In genomic region chr2:101089419-101089818, GRCh38 we compare ENCODE assay signal across 13 cellular contexts.
DNase-seq lines count a peak whose midpoint lies in the region; ATAC-seq and TF ChIP-seq lines count a peak whose summit lies in the region.
"Had no signal": no experiment of that assay in that cellular context is flagged by ENCODE, and none has a peak within 500 bp of the region (broad histone marks: within the 10 kb centered on the region; RNA-seq: fewer than 3 reads in every experiment).

No MANE protein-coding gene starts in this region.

- TF ChIP-seq CTCF in MCF 10A (IDR thresholded peaks at IDR 0.05; ENCODE audit: unreplicated experiment): no peak
- TF ChIP-seq CTCF in breast epithelium (IDR thresholded peaks at IDR 0.05): no peak
- TF ChIP-seq CTCF in GM23338 (conservative IDR thresholded peaks at IDR 0.05; ENCODE audit: low read depth in 2 of 2): no peak

- ATAC-seq in GM23338 (no peak), HG03457 (IDR thresholded peaks at IDR 0.05; ENCODE audit: unreplicated experiment) (peak; percentile 81), sciatic nerve (no peak)
- ATAC-seq in stimulated activated naive CD8-positive, alpha-beta T cell treated with anti-CD3 and anti-CD28 coated beads, Interleukin-15, amount 100 ng/mL, for 72 hours: peak; percentile 74

- H3K9me2 ChIP-seq in GM23338 (ENCODE audit: insufficient read depth): no peaks in the 10 kb centered on the region

- no peaks in the 10 kb centered on the region for H3K9me3 ChIP-seq in breast epithelium
- H3K9me3 ChIP-seq: suprapubic skin had no signal

- H3K36me3 ChIP-seq in breast epithelium: no peaks in the 10 kb centered on the region
- 0 out of 2 replicates have a peak, but pooled peaks cover 4% of the 10 kb centered on the region for H3K36me3 ChIP-seq in GM23338 (ENCODE audit: insufficient read depth)

- peaks cover 22% of the 10 kb centered on the region for H3K4me1 Mint-ChIP-seq in MCF 10A (ENCODE audit: insufficient read depth, unreplicated experiment)
- peaks cover 5% of the 10 kb centered on the region for H3K4me1 Mint-ChIP-seq in GM23338
- peaks cover 7% of the 10 kb centered on the region for H3K4me1 Mint-ChIP-seq in stimulated activated naive CD8-positive, alpha-beta T cell treated with anti-CD3 and anti-CD28 coated beads, Interleukin-15, amount 100 ng/mL, for 72 hours

- H3K27me3 ChIP-seq in breast epithelium (no peaks in the 10 kb centered on the region), GM23338 (ENCODE audit: insufficient read depth) (no peaks in the 10 kb centered on the region)
- H3K27me3 ChIP-seq: suprapubic skin had no signal

- H3K9me3 Mint-ChIP-seq in MCF 10A (ENCODE audit: unreplicated experiment) (no peaks in the 10 kb centered on the region), GM23338 (no peaks in the 10 kb centered on the region)
- no peaks in the 10 kb centered on the region for H3K9me3 Mint-ChIP-seq in stimulated activated naive CD8-positive, alpha-beta T cell treated with anti-CD3 and anti-CD28 coated beads, Interleukin-15, amount 100 ng/mL, for 72 hours
- H3K9me3 Mint-ChIP-seq: T-helper 1 cell treated with Interleukin-12 subunit alpha and Interleukin-12 subunit beta and Interleukin-4 antibody, amounts not matched to agents 30 μg/mL and 1 μg/mL, for 36 hours had no signal

- POLR2A ChIA-PET in MCF 10A (lab: Yijun Ruan, JAX): interaction anchor here (0.6 kb wide), 1 partner anchor 26 kb away, joined by 3 read pairs; no protein-coding TSS in a partner anchor

- DNase-seq in MCF 10A (ENCODE audit: unreplicated experiment) (no peak), breast epithelium (ENCODE audit: low spot score in 2 of 2) (no peak), GM23338 (ENCODE audit: low spot score) (no peak), AG20443 (ENCODE audit: low spot score) (no peak), sciatic nerve (ENCODE audit: low spot score) (no peak), NCI-H2196 treated with DMSO at 0.1 percent for 48 hours (lab: John Stamatoyannopoulos, UW; ENCODE audit: unreplicated experiment) (no peak)
- no peak for DNase-seq in stimulated activated naive CD8-positive, alpha-beta T cell treated with anti-CD3 and anti-CD28 coated beads, Interleukin-15, amount 100 ng/mL, for 72 hours
- DNase-seq: AML-193, kidney glomerular epithelial cell, NCI-H2029 treated with DMSO at 0.1 percent for 48 hours had no signal

- no peak overlapping the region for H3K4me2 ChIP-seq in GM23338

- H3K27ac ChIP-seq in breast epithelium (no peak overlapping the region), GM23338 (ENCODE audit: low read depth) (no peak overlapping the region)
- H3K27ac ChIP-seq: suprapubic skin had no signal

- H3K27ac Mint-ChIP-seq in MCF 10A (ENCODE audit: low read depth, unreplicated experiment) (no peak overlapping the region), GM23338 (peak overlapping the region; percentile 42)
- H3K27ac Mint-ChIP-seq in stimulated activated naive CD8-positive, alpha-beta T cell treated with anti-CD3 and anti-CD28 coated beads, Interleukin-15, amount 100 ng/mL, for 72 hours: peak overlapping the region in 1 of 2 donors; percentile 27
- H3K27ac Mint-ChIP-seq: T-helper 1 cell treated with Interleukin-12 subunit alpha and Interleukin-12 subunit beta and Interleukin-4 antibody, amounts not matched to agents 30 μg/mL and 1 μg/mL, for 36 hours had no signal

- H4K20me1 ChIP-seq in GM23338 (replicated peaks; ENCODE audit: insufficient read depth): peaks cover 4% of the 10 kb centered on the region; the same call in 1 of the 2 replicates

- CTCF ChIA-PET in MCF 10A (lab: Yijun Ruan, JAX): no interaction called here

- no peak overlapping the region for H3K4me3 Mint-ChIP-seq in MCF 10A (ENCODE audit: unreplicated experiment)
- no peak overlapping the region for H3K4me3 Mint-ChIP-seq in GM23338
- no peak overlapping the region for H3K4me3 Mint-ChIP-seq in stimulated activated naive CD8-positive, alpha-beta T cell treated with anti-CD3 and anti-CD28 coated beads, Interleukin-15, amount 100 ng/mL, for 72 hours
- H3K4me3 Mint-ChIP-seq: T-helper 1 cell treated with Interleukin-12 subunit alpha and Interleukin-12 subunit beta and Interleukin-4 antibody, amounts not matched to agents 30 μg/mL and 1 μg/mL, for 36 hours had no signal

- H3K27me3 Mint-ChIP-seq in MCF 10A (ENCODE audit: insufficient read depth, unreplicated experiment): no peaks in the 10 kb centered on the region
- peaks cover 4% of the 10 kb centered on the region for H3K27me3 Mint-ChIP-seq in GM23338 (ENCODE audit: insufficient read depth, low read depth, poor library complexity)
- peaks cover 9% of the 10 kb centered on the region for H3K27me3 Mint-ChIP-seq in stimulated activated naive CD8-positive, alpha-beta T cell treated with anti-CD3 and anti-CD28 coated beads, Interleukin-15, amount 100 ng/mL, for 72 hours

- no peak overlapping the region for H3K4me3 ChIP-seq in breast epithelium
- H3K4me3 ChIP-seq in GM23338: no peak overlapping the region
- H3K4me3 ChIP-seq: suprapubic skin had no signal

- H2AFZ ChIP-seq in GM23338: no peak overlapping the region

- no peaks in the 10 kb centered on the region for H3K4me1 ChIP-seq in breast epithelium
- no peaks in the 10 kb centered on the region for H3K4me1 ChIP-seq in GM23338 (ENCODE audit: insufficient read depth)
- H3K4me1 ChIP-seq: suprapubic skin had no signal

- no peak for TF ChIP-seq POLR2A in breast epithelium (IDR thresholded peaks at IDR 0.05)

- H3K79me2 ChIP-seq in GM23338 (replicated peaks; ENCODE audit: insufficient read depth): peaks cover 26% of the 10 kb centered on the region

- intact Hi-C loops in MCF 10A (cut with micrococcal nuclease): no loop called here
- intact Hi-C loops in breast epithelium (cut with DNase I; ENCODE audit: low total_unique reads): no loop called here
- intact Hi-C loops in sciatic nerve (cut with DNase I): no loop called here

- H3K36me3 Mint-ChIP-seq in MCF 10A (ENCODE audit: insufficient read depth, unreplicated experiment) (peaks cover 63% of the 10 kb centered on the region), GM23338 (ENCODE audit: low read depth) (peaks cover 14% of the 10 kb centered on the region; the same call in 1 of the 3 replicates)

- TSS peak; percentile 37 for BruUV-seq in MCF 10A (replicated peaks; lab: Mats Ljungman, UMichigan)

- H3F3A ChIP-seq in GM23338 (replicated peaks; ENCODE audit: low read depth): no peaks in the 10 kb centered on the region

TF ChIP-seq in GM23338, 12 proteins besides CTCF, POLR2A, EP300 and RAD21 (continues in another document):
- TF ChIP-seq STAT1 (IDR thresholded peaks at IDR 0.05; ENCODE audit: unreplicated experiment) (no peak), EZH2phosphoT487 (IDR thresholded peaks at IDR 0.05; ENCODE audit: unreplicated experiment) (no peak)
- TF ChIP-seq, protein P1, sequence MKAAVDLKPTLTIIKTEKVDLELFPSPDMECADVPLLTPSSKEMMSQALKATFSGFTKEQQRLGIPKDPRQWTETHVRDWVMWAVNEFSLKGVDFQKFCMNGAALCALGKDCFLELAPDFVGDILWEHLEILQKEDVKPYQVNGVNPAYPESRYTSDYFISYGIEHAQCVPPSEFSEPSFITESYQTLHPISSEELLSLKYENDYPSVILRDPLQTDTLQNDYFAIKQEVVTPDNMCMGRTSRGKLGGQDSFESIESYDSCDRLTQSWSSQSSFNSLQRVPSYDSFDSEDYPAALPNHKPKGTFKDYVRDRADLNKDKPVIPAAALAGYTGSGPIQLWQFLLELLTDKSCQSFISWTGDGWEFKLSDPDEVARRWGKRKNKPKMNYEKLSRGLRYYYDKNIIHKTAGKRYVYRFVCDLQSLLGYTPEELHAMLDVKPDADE (IDR thresholded peaks at IDR 0.05): no peak

Comparison
In these comparisons a context has a peak if more than half of its experiments do, and no peak if none do; other contexts are left out.
1. ATAC-seq: peak in HG03457 (single experiment) and stimulated activated naive CD8-positive, alpha-beta T cell treated with anti-CD3 and anti-CD28 coated beads, Interleukin-15, amount 100 ng/mL, for 72 hours (single experiment); none in GM23338 (single experiment) and sciatic nerve (single experiment).